In genomic region chr18:76131738-76132137, GRCh38 we compare ENCODE assay signal across 14 cellular contexts.
A peak's percentile ranks its signal among the peaks of the same experiment; 100 is the strongest.
DNase-seq lines count a peak whose midpoint lies in the region; ATAC-seq and TF ChIP-seq lines count a peak whose summit lies in the region.
"Had no signal": no experiment of that assay in that cellular context is flagged by ENCODE, and none has a peak within 500 bp of the region (broad histone marks: within the 10 kb centered on the region; RNA-seq: fewer than 3 reads in every experiment).

No MANE protein-coding gene starts in this region.

- no peak overlapping the region for H2AFZ ChIP-seq in mesenchymal stem cell (ENCODE audit: low read depth, low read length)

- H3K23ac ChIP-seq in mesenchymal stem cell (ENCODE audit: low read length in 2 of 2) = no peak overlapping the region

- ATAC-seq in natural killer cell = no peak
- ATAC-seq in GM19395 (IDR thresholded peaks at IDR 0.05; ENCODE audit: unreplicated experiment) = no peak
- ATAC-seq: left colon had no signal

- H2BK12ac ChIP-seq in mesenchymal stem cell (ENCODE audit: low read length in 2 of 2) = no peak overlapping the region

- intact Hi-C loops in natural killer cell (cut with micrococcal nuclease) = no loop called here

- no peaks in the 10 kb centered on the region for H3K27me3 Mint-ChIP-seq in T-helper 2 cell treated with Interferon-gamma antibody and Interleukin-4, amounts not matched to agents 5 μg/mL and 100 μg/mL, for 36 hours (ENCODE audit: low read depth)
- peaks cover 0 to 3% of the 10 kb centered on the region in 2 donors for H3K27me3 Mint-ChIP-seq in natural killer cell (ENCODE audit: low read depth in 2 of 2)

- no peak overlapping the region for H3K4me3 Mint-ChIP-seq in T-helper 2 cell treated with Interferon-gamma antibody and Interleukin-4, amounts not matched to agents 5 μg/mL and 100 μg/mL, for 36 hours
- H3K4me3 Mint-ChIP-seq in natural killer cell = no peak overlapping the region
- H3K4me3 Mint-ChIP-seq: neural crest cell had no signal

- peaks cover 3% of the 10 kb centered on the region for H3K9me3 ChIP-seq in mesenchymal stem cell (ENCODE audit: control insufficient read depth, low read length)
- H3K9me3 ChIP-seq: ascending aorta had no signal

- H4K91ac ChIP-seq in mesenchymal stem cell (ENCODE audit: low read length) = no peak overlapping the region

- H3K4ac ChIP-seq in mesenchymal stem cell (ENCODE audit: low read depth in 1 of 2, low read length in 2 of 2) = no peak overlapping the region

- peak; percentile 58 for DNase-seq in activated CD4-positive, alpha-beta T cell treated with anti-CD3 and anti-CD28 coated beads for 48 hours
- DNase-seq in activated CD4-positive, alpha-beta T cell treated with anti-CD3 and anti-CD28 coated beads for 4 hours = no peak
- DNase-seq in GM04503 (ENCODE audit: low read depth) (peak; percentile 1), mesenchymal stem cell (no peak), natural killer cell (no peak), GM19240 (ENCODE audit: insufficient read length, low spot score) (no peak)
- DNase-seq in T-helper 2 cell treated with Interferon-gamma antibody and Interleukin-4, amounts not matched to agents 5 μg/mL and 100 μg/mL, for 36 hours (ENCODE audit: low spot score) = peak; percentile 18
- DNase-seq: effector CD4-positive, alpha-beta T cell; glutamatergic neuron; left colon; NCI-H2081 had no signal

- no peak overlapping the region for H4K8ac ChIP-seq in mesenchymal stem cell (ENCODE audit: low read length)

- H3K36me3 Mint-ChIP-seq in T-helper 2 cell treated with Interferon-gamma antibody and Interleukin-4, amounts not matched to agents 5 μg/mL and 100 μg/mL, for 36 hours (ENCODE audit: low read depth) = no peaks in the 10 kb centered on the region
- H3K36me3 Mint-ChIP-seq in natural killer cell = no peaks in the 10 kb centered on the region

- no peaks in the 10 kb centered on the region for H3K4me1 ChIP-seq in mesenchymal stem cell (ENCODE audit: control insufficient read depth, insufficient read depth, low read depth, low read length)
- H3K4me1 ChIP-seq: ascending aorta had no signal

- no peak overlapping the region for H3K14ac ChIP-seq in mesenchymal stem cell (ENCODE audit: low read length in 2 of 2)

- H3K9ac ChIP-seq in mesenchymal stem cell (ENCODE audit: low read length) = peak overlapping the region; percentile 88

- no peaks in the 10 kb centered on the region for H3K79me1 ChIP-seq in mesenchymal stem cell (replicated peaks; ENCODE audit: low read length, poor library complexity, severe bottlenecking)

- H3K36me3 ChIP-seq in mesenchymal stem cell (ENCODE audit: control insufficient read depth in 1 of 2, insufficient read depth in 2 of 2, low read depth in 1 of 2, low read length in 2 of 2) = no peaks in the 10 kb centered on the region
- H3K36me3 ChIP-seq: ascending aorta had no signal

- H3K27ac ChIP-seq in mesenchymal stem cell (ENCODE audit: low read length, poor library complexity, severe bottlenecking) = no peak overlapping the region
- H3K27ac ChIP-seq: ascending aorta had no signal

- peak overlapping the region in 1 of 2 experiments; percentile 58 for H3K4me3 ChIP-seq in mesenchymal stem cell (ENCODE audit: insufficient read depth in 1 of 2, low read depth in 1 of 2, low read length in 2 of 2)
- H3K4me3 ChIP-seq: ascending aorta had no signal

- H3K4me2 ChIP-seq in mesenchymal stem cell (ENCODE audit: low read length, poor library complexity, severe bottlenecking) = no peak overlapping the region

- 75% methylated on average over 1 of the region's 1 CpG for WGBS in mesenchymal stem cell

- H3K9me3 Mint-ChIP-seq in T-helper 2 cell treated with Interferon-gamma antibody and Interleukin-4, amounts not matched to agents 5 μg/mL and 100 μg/mL, for 36 hours = peaks cover 3% of the 10 kb centered on the region
- H3K9me3 Mint-ChIP-seq in natural killer cell = peaks cover 2 to 3% of the 10 kb centered on the region in 2 donors

- H2BK120ac ChIP-seq in mesenchymal stem cell (ENCODE audit: low read depth, low read length) = no peak overlapping the region

- H2BK15ac ChIP-seq in mesenchymal stem cell (ENCODE audit: low read depth, poor library complexity, severe bottlenecking) = no peak overlapping the region

- no peak for TF ChIP-seq CTCF in natural killer cell (IDR thresholded peaks at IDR 0.05)

- no peak overlapping the region for H3K18ac ChIP-seq in mesenchymal stem cell (ENCODE audit: low read depth in 1 of 2, low read length in 2 of 2)

- H2AK5ac ChIP-seq in mesenchymal stem cell (ENCODE audit: low read length, severe bottlenecking) = no peak overlapping the region

- H2BK5ac ChIP-seq in mesenchymal stem cell (ENCODE audit: low read depth, low read length, poor library complexity, severe bottlenecking) = no peak overlapping the region

- H3K4me1 Mint-ChIP-seq in T-helper 2 cell treated with Interferon-gamma antibody and Interleukin-4, amounts not matched to agents 5 μg/mL and 100 μg/mL, for 36 hours (ENCODE audit: low read depth) = peaks cover 7% of the 10 kb centered on the region
- no peaks in the 10 kb centered on the region for H3K4me1 Mint-ChIP-seq in natural killer cell

- H3K27me3 ChIP-seq in mesenchymal stem cell (ENCODE audit: control insufficient read depth in 1 of 2, insufficient read depth in 1 of 2, low read length in 2 of 2) = no peaks in the 10 kb centered on the region
- H3K27me3 ChIP-seq: ascending aorta had no signal

- H3K27ac Mint-ChIP-seq in T-helper 2 cell treated with Interferon-gamma antibody and Interleukin-4, amounts not matched to agents 5 μg/mL and 100 μg/mL, for 36 hours = no peak overlapping the region
- no peak overlapping the region for H3K27ac Mint-ChIP-seq in natural killer cell

Comparison
In these comparisons a context has a peak if more than half of its experiments do, and no peak if none do; other contexts are left out.
1. DNase-seq: peak in activated CD4-positive, alpha-beta T cell treated with anti-CD3 and anti-CD28 coated beads for 48 hours (single experiment), GM04503 (single experiment) and T-helper 2 cell treated with Interferon-gamma antibody and Interleukin-4, amounts not matched to agents 5 μg/mL and 100 μg/mL, for 36 hours (single experiment); none in activated CD4-positive, alpha-beta T cell treated with anti-CD3 and anti-CD28 coated beads for 4 hours (0 of 2), mesenchymal stem cell (single experiment), natural killer cell (single experiment) and GM19240 (single experiment).